8 cellular contexts compared by ENCODE assay signal in genomic region chr3:133578548-133579191, GRCh38. TPM values are rescaled to one million over a fixed set of nuclear protein-coding genes. Genes with fewer than 3 reads are reported as not detected.
DNase-seq lines count a peak whose midpoint lies in the region; ATAC-seq and TF ChIP-seq lines count a peak whose summit lies in the region.

No MANE protein-coding gene starts in this region.

- CTCF ChIA-PET in HCT116 (lab: Charles Lee): interaction anchor here (0.7 to 2.0 kb wide), 11 partner anchors 9 to 848 kb away, joined by 3 to 12 read pairs (median 4); no protein-coding TSS in a partner anchor

- H3K27ac Mint-ChIP-seq in activated naive CD8-positive, alpha-beta T cell treated with anti-CD3 and anti-CD28 coated beads, Interleukin-2, amount 50 U/mL, for 24 hours: peak overlapping the region; percentile 58

- H3K9me3 ChIP-seq in HCT116 (ENCODE audit: control insufficient read depth in 1 of 2, insufficient read depth in 1 of 2, low read depth in 1 of 2, low read length in 2 of 2) (no peaks in the 10 kb centered on the region), liver (ENCODE audit: control insufficient read depth in 4 of 4, low read length in 3 of 4) (no peaks in the 10 kb centered on the region)

- TF ChIP-seq CTCF in HCT116 (IDR thresholded peaks at IDR 0.05 in 2 of 3, conservative IDR thresholded peaks at IDR 0.05 in 1 of 3; ENCODE audit: borderline replicate concordance in 1 of 3, insufficient read depth in 1 of 3, low read depth in 2 of 3, low read length in 2 of 3): peak; percentile 62 to 74 (median 63); a peak in 5 of 6 replicates
- peak; percentile 55 for TF ChIP-seq CTCF in liver (IDR thresholded peaks at IDR 0.05; ENCODE audit: low read depth, low read length, missing input control)
- no peak for TF ChIP-seq CTCF in lower leg skin (IDR thresholded peaks at IDR 0.05)

- H3K4me1 ChIP-seq in HCT116 (ENCODE audit: control insufficient read depth in 1 of 2, insufficient read depth in 2 of 2, low read length in 2 of 2) (peaks cover 4 to 26% of the 10 kb centered on the region in 2 experiments; a peak in 3 of 4 replicates), liver (ENCODE audit: control insufficient read depth in 4 of 4, insufficient read depth in 4 of 4, low read length in 3 of 4) (peaks cover 7 to 30% (median 23%) of the 10 kb centered on the region in 4 donors)

- no TSS peak for BruUV-seq in HCT116 (replicated peaks; lab: Mats Ljungman, UMichigan)

- H3K4me3 ChIP-seq in HCT116 (replicated peaks in 1 of 2; ENCODE audit: low read depth in 1 of 2, low read length in 2 of 2) (no peak overlapping the region), liver (ENCODE audit: low read depth in 1 of 3, low read length in 3 of 3) (no peak overlapping the region), lower leg skin (ENCODE audit: low read depth, poor library complexity, severe bottlenecking) (no peak overlapping the region)

- no peaks in the 10 kb centered on the region for H3K9me3 Mint-ChIP-seq in activated naive CD8-positive, alpha-beta T cell treated with anti-CD3 and anti-CD28 coated beads, Interleukin-2, amount 50 U/mL, for 24 hours

- H3K27ac ChIP-seq in HCT116 (ENCODE audit: low read depth, low read length) (0 out of 2 replicates have a peak overlapping the region, but pooled peaks have one; percentile 18), liver (ENCODE audit: low read depth in 1 of 2, low read length in 2 of 2) (no peak overlapping the region)

- WGBS in liver: 13% methylated on average over 1 of the region's 1 CpG
- WGBS in lower leg skin, 2 donors: 7 to 14% methylated on average over 1 of the region's 1 CpG

- peaks cover 54% of the 10 kb centered on the region for H4K20me1 ChIP-seq in HCT116 (ENCODE audit: insufficient read depth)

- H3K27me3 Mint-ChIP-seq in activated naive CD8-positive, alpha-beta T cell treated with anti-CD3 and anti-CD28 coated beads, Interleukin-2, amount 50 U/mL, for 24 hours: no peaks in the 10 kb centered on the region

- intact Hi-C loops in HCT116 (cut with micrococcal nuclease): loop anchor here (2.0 to 5.0 kb wide), 2 partner anchors 90 to 846 kb away; no protein-coding TSS in a partner anchor
- intact Hi-C loops in lower leg skin (cut with DNase I; ENCODE audit: low total_unique reads): loop anchor here (5.0 kb wide), 1 partner anchor 1834 kb away; no protein-coding TSS in a partner anchor

- peaks cover 50 to 65% of the 10 kb centered on the region in 2 experiments for H3K36me3 ChIP-seq in HCT116 (ENCODE audit: control insufficient read depth in 1 of 2, insufficient read depth in 2 of 2, low read length in 2 of 2)
- H3K36me3 ChIP-seq in liver (ENCODE audit: control insufficient read depth in 4 of 4, insufficient read depth in 3 of 4, low read depth in 1 of 4, low read length in 3 of 4): peaks cover 7 to 34% (median 24%) of the 10 kb centered on the region in 4 donors

- TF ChIP-seq RAD21 in HCT116 (IDR thresholded peaks at IDR 0.05; ENCODE audit: low read depth) (peak; percentile 70), liver (IDR thresholded peaks at IDR 0.05) (peak; percentile 87 to 89)

- POLR2A ChIA-PET in HCT116 (lab: Charles Lee): interaction anchor here (0.6 to 1.4 kb wide), 2 partner anchors 10 to 99 kb away, joined by 3 read pairs; no protein-coding TSS in a partner anchor

- peak; percentile 69 for ATAC-seq in HCT116
- ATAC-seq in activated naive CD8-positive, alpha-beta T cell treated with anti-CD3 and anti-CD28 coated beads, Interleukin-2, amount 50 U/mL, for 24 hours: no peak
- ATAC-seq in GM19324 (IDR thresholded peaks at IDR 0.05; ENCODE audit: low FRiP score, unreplicated experiment): no peak

- TF ChIP-seq POLR2A in HCT116 (IDR thresholded peaks at IDR 0.05; ENCODE audit: borderline replicate concordance, extremely low read depth, insufficient read depth, insufficient read length): no peak
- TF ChIP-seq POLR2A in lower leg skin (IDR thresholded peaks at IDR 0.05): no peak

- peak; percentile 42 for DNase-seq in AG20443 (ENCODE audit: low spot score)
- DNase-seq in HCT116 (ENCODE audit: low read depth, low spot score): peak; percentile 59
- DNase-seq in activated naive CD8-positive, alpha-beta T cell treated with anti-CD3 and anti-CD28 coated beads, Interleukin-2, amount 50 U/mL, for 24 hours: no peak
- no peak for DNase-seq in middle frontal gyrus (ENCODE audit: extremely low spot score, low spot score)
- DNase-seq in lower leg skin (ENCODE audit: low spot score in 2 of 2): no peak
- DNase-seq in SW 1271 (lab: John Stamatoyannopoulos, UW): no peak

- H2AFZ ChIP-seq in HCT116 (ENCODE audit: low read depth, low read length, poor library complexity, severe bottlenecking): no peak overlapping the region

- H3K9me2 ChIP-seq in HCT116 (ENCODE audit: insufficient read depth): no peaks in the 10 kb centered on the region

- H3K9ac ChIP-seq in HCT116 (ENCODE audit: low read length) (no peak overlapping the region), liver (ENCODE audit: low read depth in 1 of 2, low read length in 2 of 2) (no peak overlapping the region)

- H3K4me3 Mint-ChIP-seq in activated naive CD8-positive, alpha-beta T cell treated with anti-CD3 and anti-CD28 coated beads, Interleukin-2, amount 50 U/mL, for 24 hours: peak overlapping the region; percentile 98

- peaks cover 94% of the 10 kb centered on the region for H3K79me2 ChIP-seq in HCT116 (ENCODE audit: insufficient read depth, low read length)

- peaks cover 62% of the 10 kb centered on the region for H3K4me1 Mint-ChIP-seq in activated naive CD8-positive, alpha-beta T cell treated with anti-CD3 and anti-CD28 coated beads, Interleukin-2, amount 50 U/mL, for 24 hours

- H3K36me3 Mint-ChIP-seq in activated naive CD8-positive, alpha-beta T cell treated with anti-CD3 and anti-CD28 coated beads, Interleukin-2, amount 50 U/mL, for 24 hours (ENCODE audit: low read depth): peaks cover 75% of the 10 kb centered on the region

- RAD21 ChIA-PET in HCT116 (lab: Charles Lee; ENCODE audit: low non-redundant PET in 1 of 2, low total read pairs in 2 of 2, uncharacterized antibody in 2 of 2, unreplicated experiment in 2 of 2): interaction anchor here in 1 of 2 experiments (1.1 to 1.3 kb wide), 2 partner anchors 84 to 114 kb away, joined by 3 to 4 read pairs; no protein-coding TSS in a partner anchor

- H3K27me3 ChIP-seq in HCT116 (ENCODE audit: insufficient read depth, low read length) (no peaks in the 10 kb centered on the region), liver (ENCODE audit: control insufficient read depth in 4 of 4, insufficient read depth in 4 of 4, low read length in 3 of 4) (no peaks in the 10 kb centered on the region)

- no peak overlapping the region for H3K4me2 ChIP-seq in HCT116 (ENCODE audit: low read length)

TF ChIP-seq in HCT116, 20 proteins besides CTCF, POLR2A, EP300 and RAD21:
- TF ChIP-seq CBX3 (IDR thresholded peaks at IDR 0.05; ENCODE audit: low read depth): no peak
- TF ChIP-seq, protein P1, sequence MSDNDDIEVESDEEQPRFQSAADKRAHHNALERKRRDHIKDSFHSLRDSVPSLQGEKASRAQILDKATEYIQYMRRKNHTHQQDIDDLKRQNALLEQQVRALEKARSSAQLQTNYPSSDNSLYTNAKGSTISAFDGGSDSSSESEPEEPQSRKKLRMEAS (IDR thresholded peaks at IDR 0.05): peak; percentile 20; the same call in 1 of the 2 replicates

TF ChIP-seq in liver, 16 proteins besides CTCF, POLR2A, EP300 and RAD21 (continues in another document):
- no peak for TF ChIP-seq EGR1 (IDR thresholded peaks at IDR 0.05; ENCODE audit: low read depth in 2 of 2)
- no peak for TF ChIP-seq ZBTB33 (IDR thresholded peaks at IDR 0.05)
- TF ChIP-seq FOXA1 (IDR thresholded peaks at IDR 0.05): no peak
- TF ChIP-seq REST (IDR thresholded peaks at IDR 0.05): no peak
- TF ChIP-seq TAF1 (conservative IDR thresholded peaks at IDR 0.05): no peak

RNA-seq across cellular contexts. Expression of gene CDV3, which starts 5.2 kb away (rescaled TPM):
- 153 TPM for total RNA-seq in HCT116 (2021; ENCODE audit: unreplicated experiment)
- 62.6 and 78.8 TPM in 2 replicates for polyA plus RNA-seq in HCT116 (2012)
- 10 to 100 TPM; 64.0 to 82.6 TPM for total RNA-seq in liver
- 10 to 100 TPM; 37.5 to 42.1 TPM for polyA plus RNA-seq in liver
- 100 to 1,000 TPM in 2 of 4 donors, 10 to 100 TPM in 2; 84.1 to 113 (median 103) TPM for total RNA-seq in lower leg skin

Comparison
In these comparisons a context has a peak if more than half of its experiments do, and no peak if none do; other contexts are left out.
1. DNase-seq: peak in AG20443 (single experiment) and HCT116 (single experiment); none in activated naive CD8-positive, alpha-beta T cell treated with anti-CD3 and anti-CD28 coated beads, Interleukin-2, amount 50 U/mL, for 24 hours (single experiment), middle frontal gyrus (single experiment), lower leg skin (0 of 2) and SW 1271 (0 of 2).
2. CTCF ChIP-seq: peak in HCT116 (3 of 3) and liver (single experiment); none in lower leg skin (0 of 3).